In genomic region chr1:198549863-198550262, GRCh38 we compare ENCODE assay signal across 13 cellular contexts. TPM values are rescaled to one million over a fixed set of nuclear protein-coding genes. Genes with fewer than 3 reads are reported as not detected.
DNase-seq lines count a peak whose midpoint lies in the region; ATAC-seq, FAIRE-seq and TF ChIP-seq lines count a peak whose summit lies in the region.
"Had no signal": no experiment of that assay in that cellular context is flagged by ENCODE, and none has a peak within 500 bp of the region (broad histone marks: within the 10 kb centered on the region; RNA-seq: fewer than 3 reads in every experiment).

No MANE protein-coding gene starts in this region.

- ATAC-seq in GM19395 (IDR thresholded peaks at IDR 0.05; ENCODE audit: unreplicated experiment): peak; percentile 80
- ATAC-seq in HG02973 (IDR thresholded peaks at IDR 0.05; ENCODE audit: unreplicated experiment): peak; percentile 88
- ATAC-seq in T-cell (replicated peaks in 1 of 4): no peak

- POLR2A ChIA-PET in T-cell (lab: Charles Lee): interaction anchor here in 1 of 2 donors (0.6 kb wide), 2 partner anchors 40 to 182 kb away, joined by 3 read pairs; no protein-coding TSS in a partner anchor

- H3K27ac ChIP-seq in SJCRH30: no peak overlapping the region

- FAIRE-seq in GM12892 (lab: Jason Lieb, UNC): peak; percentile 84

- no peak overlapping the region for H3K4me3 ChIP-seq in SJCRH30

- no peaks in the 10 kb centered on the region for H3K27me3 Mint-ChIP-seq in T-cell

- H3K36me3 Mint-ChIP-seq in T-cell: peaks cover 3% of the 10 kb centered on the region

- DNase-seq in GM12892 (ENCODE audit: insufficient read length) (peak; percentile 7), T-cell (no peak), kidney glomerular epithelial cell (lab: John Stamatoyannopoulos, UW) (no peak), activated T-cell treated with anti-CD3 and anti-CD28 coated beads for 4 hours (no peak), SJCRH30 (no peak), medulla oblongata (ENCODE audit: extremely low spot score) (no peak)
- DNase-seq: activated CD4-positive, alpha-beta T cell treated with anti-CD3 and anti-CD28 coated beads for 48 hours; Calu3; NCI-H1092 treated with DMSO at 0.1 percent for 48 hours; stimulated activated CD8-positive, alpha-beta memory T cell treated with anti-CD3 and anti-CD28 coated beads, Interleukin-4, amount 100 ng/mL, for 48 hours had no signal

- H3K4me3 Mint-ChIP-seq in T-cell: no peak overlapping the region

- peak overlapping the region; percentile 34 to 52 for H3K27ac Mint-ChIP-seq in T-cell

- no peak for TF ChIP-seq POLR2A in GM12892 (IDR thresholded peaks at IDR 0.05; ENCODE audit: low read depth, low read length)

- H3K4me1 ChIP-seq in SJCRH30: no peaks in the 10 kb centered on the region

- peaks cover 41 to 54% (median 53%) of the 10 kb centered on the region in 3 donors for H3K4me1 Mint-ChIP-seq in T-cell

- H3K36me3 ChIP-seq in SJCRH30: no peaks in the 10 kb centered on the region

- CTCF ChIA-PET in T-cell (lab: Charles Lee): interaction anchor here in 1 of 2 donors (0.8 kb wide), 1 partner anchor 133 kb away, joined by 3 read pairs; no protein-coding TSS in a partner anchor

- H3K9me3 Mint-ChIP-seq in T-cell: peaks cover 4 to 10% (median 9%) of the 10 kb centered on the region in 3 donors

- H3K9me3 ChIP-seq in SJCRH30 (replicated peaks): no peaks in the 10 kb centered on the region

- H3K27me3 ChIP-seq in SJCRH30: no peaks in the 10 kb centered on the region

RNA-seq across cellular contexts. Expression of gene ATP6V1G3, which starts 9.4 kb away (rescaled TPM):
- polyA plus RNA-seq in GM12892 (2012; ENCODE audit: missing spikeins): not detected
- total RNA-seq in T-cell: not detected
- total RNA-seq in SJCRH30 (2014; rRNA removed; shearing (Covaris generic)): not detected in 2 replicates
- total RNA-seq: Calu3, liver had no signal
- polyA plus RNA-seq: liver had no signal

Comparison
In these comparisons a context has a peak if more than half of its experiments do, and no peak if none do; other contexts are left out.
1. ATAC-seq: peak in GM19395 (single experiment) and HG02973 (single experiment); none in T-cell (0 of 4).